In genomic region chr4:14168919-14169318, GRCh38 we compare ENCODE assay signal across 8 cellular contexts.
DNase-seq lines count a peak whose midpoint lies in the region; ATAC-seq and TF ChIP-seq lines count a peak whose summit lies in the region.

No MANE protein-coding gene starts in this region.

- no peak overlapping the region for H2BK120ac ChIP-seq in mesendoderm (ENCODE audit: low read depth, low read length)

- H3K27ac Mint-ChIP-seq in endothelial cell (ENCODE audit: unreplicated experiment): no peak overlapping the region

- H3K27me3 ChIP-seq in adipocyte (replicated peaks; ENCODE audit: control insufficient read depth, insufficient read depth, low read length): no peaks in the 10 kb centered on the region
- H3K27me3 ChIP-seq in mesendoderm (ENCODE audit: insufficient read depth, low read length, poor library complexity): no peaks in the 10 kb centered on the region

- H3K4me3 Mint-ChIP-seq in endothelial cell (ENCODE audit: unreplicated experiment): no peak overlapping the region

- no peak overlapping the region for H4K8ac ChIP-seq in mesendoderm (ENCODE audit: low read depth, low read length)

- no peak overlapping the region for H3K23ac ChIP-seq in mesendoderm (ENCODE audit: low read length)

- H3K56ac ChIP-seq in mesendoderm (ENCODE audit: low read length): no peak overlapping the region

- H3K36me3 Mint-ChIP-seq in endothelial cell (ENCODE audit: low read depth, unreplicated experiment): no peaks in the 10 kb centered on the region

- H3K4me2 ChIP-seq in mesendoderm (ENCODE audit: low read length): no peak overlapping the region

- H3K18ac ChIP-seq in mesendoderm (ENCODE audit: low read length): peak overlapping the region; percentile 28

- peaks cover 4% of the 10 kb centered on the region for H3K27me3 Mint-ChIP-seq in endothelial cell (ENCODE audit: unreplicated experiment)

- H3K4me3 ChIP-seq in adipocyte (ENCODE audit: low read length) (no peak overlapping the region), mesendoderm (ENCODE audit: low read length) (no peak overlapping the region)

- in situ Hi-C loops in Caki2 (cut with HindIII; ENCODE audit: low pct_unique_long_range_greater_than_20kb, low sequenced_read_pairs): no loop called here

- no peak overlapping the region for H4K5ac ChIP-seq in mesendoderm (ENCODE audit: low read length)

- H3K4me1 ChIP-seq in adipocyte (ENCODE audit: control insufficient read depth, insufficient read depth, low read length) (peaks cover 16% of the 10 kb centered on the region), mesendoderm (ENCODE audit: control insufficient read depth, low read depth, low read length) (peaks cover 4% of the 10 kb centered on the region)

- H3K27ac ChIP-seq in mesendoderm (ENCODE audit: low read depth, low read length): no peak overlapping the region

- H2AK5ac ChIP-seq in mesendoderm (ENCODE audit: low read length): no peak overlapping the region

- no peaks in the 10 kb centered on the region for H3K36me3 ChIP-seq in adipocyte (ENCODE audit: control insufficient read depth, insufficient read depth, low read length, severe bottlenecking)
- H3K36me3 ChIP-seq in mesendoderm (ENCODE audit: control insufficient read depth, insufficient read depth, low read length): no peaks in the 10 kb centered on the region

- TF ChIP-seq CTCF in GM20000 (IDR thresholded peaks at IDR 0.05; ENCODE audit: extremely low read depth, missing control alignments) (no peak), endothelial cell (IDR thresholded peaks at IDR 0.05; ENCODE audit: unreplicated experiment) (no peak)

- peaks cover 1% of the 10 kb centered on the region for H3K4me1 Mint-ChIP-seq in endothelial cell (ENCODE audit: unreplicated experiment)

- no peaks in the 10 kb centered on the region for H3K9me3 ChIP-seq in adipocyte (ENCODE audit: control insufficient read depth, low read length)

- H3K79me1 ChIP-seq in mesendoderm (ENCODE audit: low read length): no peaks in the 10 kb centered on the region

- peak overlapping the region; percentile 19 for H3K9ac ChIP-seq in adipocyte (ENCODE audit: low read length)
- no peak overlapping the region for H3K9ac ChIP-seq in mesendoderm (ENCODE audit: low read length)

- ATAC-seq in GM21423 (IDR thresholded peaks at IDR 0.05; ENCODE audit: unreplicated experiment) (peak; percentile 57), GM21515 (IDR thresholded peaks at IDR 0.05; ENCODE audit: unreplicated experiment) (no peak)

- no peaks in the 10 kb centered on the region for H3K79me2 ChIP-seq in mesendoderm (ENCODE audit: control insufficient read depth, insufficient read depth, low read length)

- no peaks in the 10 kb centered on the region for H3K9me3 Mint-ChIP-seq in endothelial cell (ENCODE audit: unreplicated experiment)

- WGBS in mesendoderm (ENCODE audit: extremely low coverage, insufficient coverage, low lambda C conversion rate): 100% methylated on average over 1 of the region's 5 CpGs

- no peak overlapping the region for H2BK5ac ChIP-seq in mesendoderm (ENCODE audit: low read length)

- no peak overlapping the region for H3K4ac ChIP-seq in mesendoderm (ENCODE audit: low read depth, low read length)

- H2BK15ac ChIP-seq in mesendoderm (replicated peaks; ENCODE audit: low read depth): no peak overlapping the region

- DNase-seq in Caki2 (ENCODE audit: low read depth): peak; percentile 78
- DNase-seq in HS-27A (ENCODE audit: low read depth): peak; percentile 94
- DNase-seq in adipocyte (ENCODE audit: low read depth): peak; percentile 63
- DNase-seq in mesendoderm: no peak
- DNase-seq in GM20000 (ENCODE audit: low spot score): no peak
- no peak for DNase-seq in endothelial cell (ENCODE audit: low spot score)

Comparison
In these comparisons a context has a peak if more than half of its experiments do, and no peak if none do; other contexts are left out.
1. DNase-seq: peak in Caki2 (single experiment), HS-27A (single experiment) and adipocyte (single experiment); none in mesendoderm (single experiment), GM20000 (single experiment) and endothelial cell (single experiment).